Comparison of ENCODE assay signal across 8 cellular contexts in genomic region chr9:122213589-122214413, GRCh38. TPM values are rescaled to one million over a fixed set of nuclear protein-coding genes. Genes with fewer than 3 reads are reported as not detected.
DNase-seq lines count a peak whose midpoint lies in the region; ATAC-seq and TF ChIP-seq lines count a peak whose summit lies in the region.

No MANE protein-coding gene starts in this region.

- peak; percentile 71 to 92 for ATAC-seq in activated naive CD4-positive, alpha-beta T cell treated with anti-CD3 and anti-CD28 coated beads, Interleukin-2, amount 50 U/mL, for 72 hours
- ATAC-seq in HG03095 (IDR thresholded peaks at IDR 0.05; ENCODE audit: unreplicated experiment) (no peak), GM18909 (IDR thresholded peaks at IDR 0.05; ENCODE audit: poor library complexity, unreplicated experiment) (no peak)

- no peaks in the 10 kb centered on the region for H4K20me1 ChIP-seq in PC-9 (ENCODE audit: insufficient read depth)

- peaks cover 7% of the 10 kb centered on the region; the same call in 1 of the 2 replicates for H3F3A ChIP-seq in PC-9 (ENCODE audit: insufficient read depth, low read depth)

- H2AFZ ChIP-seq in PC-9, result no peak overlapping the region

- H3K36me3 ChIP-seq in HUES64 (ENCODE audit: insufficient read depth, low read length) (no peaks in the 10 kb centered on the region), PC-9 (ENCODE audit: low read depth) (no peaks in the 10 kb centered on the region), iPS-18a (ENCODE audit: control insufficient read depth, low read depth, low read length) (no peaks in the 10 kb centered on the region)

- POLR2A ChIA-PET in PC-9 (lab: Charles Lee; ENCODE audit: unreplicated experiment), result interaction anchor here (0.7 kb wide), 1 partner anchor 81 kb away, joined by 5 read pairs; no protein-coding TSS in a partner anchor

- no peaks in the 10 kb centered on the region for H3K36me3 Mint-ChIP-seq in activated naive CD4-positive, alpha-beta T cell treated with anti-CD3 and anti-CD28 coated beads, Interleukin-2, amount 50 U/mL, for 72 hours

- WGBS in HUES64, result 2% methylated on average over 93 of the region's 93 CpGs

- peak; percentile 94 for DNase-seq in GM13977 (ENCODE audit: low spot score)
- DNase-seq in PC-9, result peak in 1 of 2 experiments; percentile 53
- DNase-seq in activated naive CD4-positive, alpha-beta T cell treated with anti-CD3 and anti-CD28 coated beads, Interleukin-2, amount 50 U/mL, for 72 hours (ENCODE audit: low spot score in 2 of 2), result peak in 1 of 2 donors; percentile 70
- DNase-seq in stimulated activated CD4-positive, alpha-beta T cell treated with anti-CD3 and anti-CD28 coated beads, Interleukin-15, amount 100 ng/mL, for 48 hours (ENCODE audit: low read depth in 2 of 2), result peak; percentile 44 to 48

- H3K9ac ChIP-seq in HUES64 (ENCODE audit: low read depth, low read length), result peak overlapping the region; percentile 59; the same call in 1 of the 2 replicates
- H3K9ac ChIP-seq in iPS-18a (ENCODE audit: low read length), result no peak overlapping the region

- in situ Hi-C loops in GM13977 (cut with MboI; ENCODE audit: low pct_unique_long_range_greater_than_20kb, low sequenced_read_pairs, unreplicated experiment), result no loop called here

- intact Hi-C loops in PC-9 (cut with micrococcal nuclease; ENCODE audit: unreplicated experiment), result no loop called here

- H3K27me3 ChIP-seq in HUES64 (ENCODE audit: insufficient read depth, low read length), result peaks cover 87% of the 10 kb centered on the region
- peaks cover 15% of the 10 kb centered on the region for H3K27me3 ChIP-seq in PC-9 (ENCODE audit: insufficient read depth, low read depth)
- H3K27me3 ChIP-seq in iPS-18a (ENCODE audit: control insufficient read depth, insufficient read depth, low read length), result peaks cover 79% of the 10 kb centered on the region

- H3K79me2 ChIP-seq in PC-9 (ENCODE audit: low read depth), result no peaks in the 10 kb centered on the region

- no peak overlapping the region for H3K27ac Mint-ChIP-seq in activated naive CD4-positive, alpha-beta T cell treated with anti-CD3 and anti-CD28 coated beads, Interleukin-2, amount 50 U/mL, for 72 hours

- no peaks in the 10 kb centered on the region for H3K9me3 Mint-ChIP-seq in activated naive CD4-positive, alpha-beta T cell treated with anti-CD3 and anti-CD28 coated beads, Interleukin-2, amount 50 U/mL, for 72 hours

- CTCF ChIA-PET in PC-9 (lab: Charles Lee), result interaction anchor here (0.6 kb wide), 1 partner anchor 595 kb away, joined by 3 read pairs; no protein-coding TSS in a partner anchor

- TF ChIP-seq CTCF in GM13977 (IDR thresholded peaks at IDR 0.05; ENCODE audit: extremely low read depth, insufficient read depth, missing control alignments), result no peak
- no peak for TF ChIP-seq CTCF in PC-9 (conservative IDR thresholded peaks at IDR 0.05)

- no peaks in the 10 kb centered on the region for H3K9me2 ChIP-seq in PC-9 (ENCODE audit: insufficient read depth)

- H3K27ac ChIP-seq in HUES64 (ENCODE audit: low read depth, low read length) (no peak overlapping the region), PC-9 (no peak overlapping the region), iPS-18a (ENCODE audit: low read length) (no peak overlapping the region)

- BruUV-seq in PC-9 (replicated peaks; lab: Mats Ljungman, UMichigan), result no TSS peak

- H3K9me3 ChIP-seq in HUES64 (ENCODE audit: insufficient read depth, low read depth, low read length) (no peaks in the 10 kb centered on the region), PC-9 (ENCODE audit: insufficient read depth, low read depth) (no peaks in the 10 kb centered on the region), iPS-18a (ENCODE audit: control insufficient read depth, low read depth, low read length) (no peaks in the 10 kb centered on the region)

- no peaks in the 10 kb centered on the region; the same call in 1 of the 2 replicates for H3K4me1 ChIP-seq in HUES64 (ENCODE audit: insufficient read depth, low read length)
- H3K4me1 ChIP-seq in PC-9 (replicated peaks; ENCODE audit: insufficient read depth), result no peaks in the 10 kb centered on the region
- peaks cover 8% of the 10 kb centered on the region for H3K4me1 ChIP-seq in iPS-18a (ENCODE audit: control insufficient read depth, low read depth, low read length)

- peak overlapping the region; percentile 38 for H3K4me2 ChIP-seq in PC-9

- H3K4me3 ChIP-seq in HUES64 (ENCODE audit: low read length), result peak overlapping the region; percentile 52
- H3K4me3 ChIP-seq in PC-9, result peak overlapping the region; percentile 11; the same call in 1 of the 2 replicates
- H3K4me3 ChIP-seq in iPS-18a (ENCODE audit: low read length), result peak overlapping the region; percentile 50

RNA-seq across cellular contexts. Expression of gene LHX6, which starts 15.0 kb away (rescaled TPM):
- 1.4 TPM for polyA plus RNA-seq in HUES64 (2013, experiment 1 of 2)
- 0.82 TPM for polyA plus RNA-seq in HUES64 (2013, experiment 2 of 2)
- total RNA-seq in PC-9 (2021), result 0.48 TPM in 1 of 2 replicates, not detected in the other
- total RNA-seq in activated naive CD4-positive, alpha-beta T cell treated with anti-CD3 and anti-CD28 coated beads, Interleukin-2, amount 50 U/mL, for 72 hours, result under 1 TPM in 1 of 2 donors, not detected in 1; 0.10 TPM

RNA-seq across cellular contexts. Expression of gene RBM18, which starts 50.8 kb away (rescaled TPM):
- 15.5 TPM for polyA plus RNA-seq in HUES64 (2013, experiment 1 of 2)
- polyA plus RNA-seq in HUES64 (2013, experiment 2 of 2), result 19.0 TPM
- 15.1 and 16.1 TPM in 2 replicates for total RNA-seq in PC-9 (2021)
- 10 to 100 TPM; 22.7 to 39.8 TPM for total RNA-seq in activated naive CD4-positive, alpha-beta T cell treated with anti-CD3 and anti-CD28 coated beads, Interleukin-2, amount 50 U/mL, for 72 hours

RNA-seq across cellular contexts. Expression of gene MRRF, which starts 50.9 kb away (rescaled TPM):
- polyA plus RNA-seq in HUES64 (2013, experiment 1 of 2), result 33.9 TPM
- 32.8 TPM for polyA plus RNA-seq in HUES64 (2013, experiment 2 of 2)
- total RNA-seq in PC-9 (2021), result 69.0 and 79.5 TPM in 2 replicates
- 10 to 100 TPM; 44.9 to 65.7 TPM for total RNA-seq in activated naive CD4-positive, alpha-beta T cell treated with anti-CD3 and anti-CD28 coated beads, Interleukin-2, amount 50 U/mL, for 72 hours

RNA-seq across cellular contexts. Expression of gene MORN5, which starts 54.1 kb away (rescaled TPM):
- not detected for polyA plus RNA-seq in HUES64 (2013, experiment 1 of 2)
- polyA plus RNA-seq in HUES64 (2013, experiment 2 of 2), result not detected
- not detected in 2 replicates for total RNA-seq in PC-9 (2021)
- under 1 TPM in 1 of 2 donors, not detected in 1; 0.82 TPM for total RNA-seq in activated naive CD4-positive, alpha-beta T cell treated with anti-CD3 and anti-CD28 coated beads, Interleukin-2, amount 50 U/mL, for 72 hours

RNA-seq across cellular contexts. Expression of gene NDUFA8, which starts 54.2 kb away (rescaled TPM):
- 82.3 TPM for polyA plus RNA-seq in HUES64 (2013, experiment 1 of 2)
- polyA plus RNA-seq in HUES64 (2013, experiment 2 of 2), result 88.1 TPM
- 73.4 and 84.6 TPM in 2 replicates for total RNA-seq in PC-9 (2021)
- total RNA-seq in activated naive CD4-positive, alpha-beta T cell treated with anti-CD3 and anti-CD28 coated beads, Interleukin-2, amount 50 U/mL, for 72 hours, result 10 to 100 TPM; 40.7 to 58.2 TPM

Comparison
In these comparisons a context has a peak if more than half of its experiments do, and no peak if none do; other contexts are left out.
1. ATAC-seq: peak in activated naive CD4-positive, alpha-beta T cell treated with anti-CD3 and anti-CD28 coated beads, Interleukin-2, amount 50 U/mL, for 72 hours (2 of 2); none in HG03095 (single experiment) and GM18909 (single experiment).
2. Peak in every context shown above with its lines, with median percentiles within 50 percentile points of each other: H3K4me3 ChIP-seq.